In the genomic region with DNA sequence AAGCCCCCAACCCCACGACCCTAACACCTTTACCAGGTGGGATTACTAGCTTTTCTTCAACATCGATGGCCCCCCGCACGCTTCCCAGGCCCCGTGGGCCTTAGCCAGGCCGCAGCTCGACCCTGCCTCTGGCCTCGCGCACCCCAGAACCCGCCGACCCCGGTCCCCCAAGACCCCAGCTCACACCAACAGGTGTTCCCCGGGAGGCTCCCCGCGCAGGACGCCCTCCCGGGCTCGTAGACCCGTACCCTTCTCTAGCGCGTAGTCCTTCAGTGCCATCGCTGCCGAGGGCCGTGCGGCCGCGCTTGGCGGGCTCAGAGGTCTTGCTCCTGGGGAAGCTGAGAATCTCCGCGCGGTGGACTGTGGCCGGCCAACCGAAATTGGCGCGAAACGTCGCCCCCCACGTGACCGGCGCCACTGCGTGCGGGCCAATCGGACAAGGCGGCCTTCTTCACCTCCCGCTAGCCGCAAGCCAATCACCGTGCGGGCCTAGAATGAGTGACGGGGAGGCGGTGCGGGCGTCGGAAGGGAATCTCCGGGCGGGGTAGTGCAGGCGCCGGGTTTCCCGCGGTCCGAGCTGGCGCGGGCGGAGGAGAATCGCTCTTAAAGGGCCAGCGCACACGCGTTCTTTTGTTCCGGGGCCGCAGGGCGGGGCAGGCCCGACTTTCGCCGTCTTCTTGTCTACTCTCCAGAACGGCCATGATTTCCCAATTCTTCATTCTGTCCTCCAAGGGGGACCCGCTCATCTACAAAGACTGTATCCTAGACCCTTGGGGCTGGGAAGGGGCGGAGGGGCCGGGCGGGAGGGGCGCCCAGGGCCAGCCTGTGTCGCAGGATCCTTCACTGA, we compare ENCODE assay signal across 8 cellular contexts. TPM values are rescaled to one million over a fixed set of nuclear protein-coding genes. Genes with fewer than 3 reads are reported as not detected.
DNase-seq lines count a peak whose midpoint lies in the region; ATAC-seq lines count a peak whose summit lies in the region.

A gene with protein sequence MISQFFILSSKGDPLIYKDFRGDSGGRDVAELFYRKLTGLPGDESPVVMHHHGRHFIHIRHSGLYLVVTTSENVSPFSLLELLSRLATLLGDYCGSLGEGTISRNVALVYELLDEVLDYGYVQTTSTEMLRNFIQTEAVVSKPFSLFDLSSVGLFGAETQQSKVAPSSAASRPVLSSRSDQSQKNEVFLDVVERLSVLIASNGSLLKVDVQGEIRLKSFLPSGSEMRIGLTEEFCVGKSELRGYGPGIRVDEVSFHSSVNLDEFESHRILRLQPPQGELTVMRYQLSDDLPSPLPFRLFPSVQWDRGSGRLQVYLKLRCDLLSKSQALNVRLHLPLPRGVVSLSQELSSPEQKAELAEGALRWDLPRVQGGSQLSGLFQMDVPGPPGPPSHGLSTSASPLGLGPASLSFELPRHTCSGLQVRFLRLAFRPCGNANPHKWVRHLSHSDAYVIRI (plus strand): TSS at position 628 of the 847 bp plus-strand sequence. CDS start 72 bp downstream, at position 700.
A gene (minus strand): TSS at position 382 of the 847 bp plus-strand sequence. CDS start 103 bp downstream, at position 279.

- peaks cover 46% of the 10 kb centered on the region for H3K36me3 Mint-ChIP-seq in activated CD4-positive, alpha-beta T cell treated with anti-CD3 and anti-CD28 coated beads, Interleukin-2, amount 10 ng/mL, durations not matched to agents 7 days and 5 days (ENCODE audit: low read depth)

- no peaks in the 10 kb centered on the region for H3K27me3 Mint-ChIP-seq in activated CD4-positive, alpha-beta T cell treated with anti-CD3 and anti-CD28 coated beads, Interleukin-2, amount 10 ng/mL, durations not matched to agents 7 days and 5 days

- peaks cover 56% of the 10 kb centered on the region for H3K4me1 ChIP-seq in BLaER1

- H3K36me3 ChIP-seq in BLaER1 = peaks cover 74% of the 10 kb centered on the region

- H3K9me3 Mint-ChIP-seq in activated CD4-positive, alpha-beta T cell treated with anti-CD3 and anti-CD28 coated beads, Interleukin-2, amount 10 ng/mL, durations not matched to agents 7 days and 5 days = no peaks in the 10 kb centered on the region

- H3K27me3 ChIP-seq in BLaER1 = no peaks in the 10 kb centered on the region

- CTCF ChIA-PET in activated CD4-positive, alpha-beta T cell treated with anti-CD3 and anti-CD28 coated beads, Interleukin-2, amount 10 ng/mL, durations not matched to agents 7 days and 5 days (lab: Charles Lee) = interaction anchor here (0.6 to 3.8 kb wide), 14 partner anchors 11 to 111 kb away, joined by 3 to 26 read pairs (median 4); a partner anchor contains a TSS

- H3K4me1 Mint-ChIP-seq in activated CD4-positive, alpha-beta T cell treated with anti-CD3 and anti-CD28 coated beads, Interleukin-2, amount 10 ng/mL, durations not matched to agents 7 days and 5 days = peaks cover 45% of the 10 kb centered on the region

- H3K27ac Mint-ChIP-seq in activated CD4-positive, alpha-beta T cell treated with anti-CD3 and anti-CD28 coated beads, Interleukin-2, amount 10 ng/mL, durations not matched to agents 7 days and 5 days = peak within 1 kb of the TSS; percentile 93

- peaks cover 40% of the 10 kb centered on the region for H4K20me1 ChIP-seq in BLaER1

- H3K4me3 Mint-ChIP-seq in activated CD4-positive, alpha-beta T cell treated with anti-CD3 and anti-CD28 coated beads, Interleukin-2, amount 10 ng/mL, durations not matched to agents 7 days and 5 days = peak within 1 kb of the TSS; percentile 91

- H3K9me3 ChIP-seq in BLaER1 = no peaks in the 10 kb centered on the region

- ATAC-seq in GM19328 (IDR thresholded peaks at IDR 0.05; ENCODE audit: unreplicated experiment) (peak; percentile 80), HG03520 (IDR thresholded peaks at IDR 0.05; ENCODE audit: unreplicated experiment) (peak; percentile 75), left lobe of liver (peak; percentile 87)

- POLR2A ChIA-PET in activated CD4-positive, alpha-beta T cell treated with anti-CD3 and anti-CD28 coated beads, Interleukin-2, amount 10 ng/mL, durations not matched to agents 7 days and 5 days (lab: Charles Lee) = interaction anchor here (1.6 kb wide), 1 partner anchor 11 kb away, joined by 10 read pairs; no protein-coding TSS in a partner anchor

- peak within 1 kb of the TSS; percentile 87 for H3K4me2 ChIP-seq in BLaER1

- DNase-seq in NCI-H69 (lab: John Stamatoyannopoulos, UW) = peak; percentile 100
- peak; percentile 98 for DNase-seq in activated CD4-positive, alpha-beta T cell treated with anti-CD3 and anti-CD28 coated beads, Interleukin-2, amount 10 ng/mL, durations not matched to agents 7 days and 5 days
- peak; percentile 82 for DNase-seq in cortex of kidney (lab: John Stamatoyannopoulos, UW)
- DNase-seq in left lobe of liver (ENCODE audit: low spot score) = peak; percentile 99
- DNase-seq in stimulated activated CD4-positive, alpha-beta T cell treated with anti-CD3 and anti-CD28 coated beads, Interleukin-2, amount 100 ng/mL, for 4 hours (ENCODE audit: low read depth) = peak; percentile 91

- peak within 1 kb of the TSS; percentile 99 for H3K27ac ChIP-seq in BLaER1

- peak within 1 kb of the TSS; percentile 91 for H3K4me3 ChIP-seq in BLaER1

- peak within 1 kb of the TSS; percentile 99 for H3K9ac ChIP-seq in BLaER1

RNA-seq across cellular contexts. Expression of the first gene that starts in this region (rescaled TPM):
- total RNA-seq in activated CD4-positive, alpha-beta T cell treated with anti-CD3 and anti-CD28 coated beads, Interleukin-2, amount 10 ng/mL, durations not matched to agents 7 days and 5 days = 10 to 100 TPM; 13.1 to 14.1 TPM
- 4.5 TPM for total RNA-seq in left lobe of liver

RNA-seq across cellular contexts. Expression of the second gene that starts in this region (rescaled TPM):
- 100 to 1,000 TPM; 292 to 321 TPM for total RNA-seq in activated CD4-positive, alpha-beta T cell treated with anti-CD3 and anti-CD28 coated beads, Interleukin-2, amount 10 ng/mL, durations not matched to agents 7 days and 5 days
- total RNA-seq in left lobe of liver = 17.7 TPM

Comparison
In these comparisons a context has a peak if more than half of its experiments do, and no peak if none do; other contexts are left out.
1. Peak in every context shown above with its lines: DNase-seq, ATAC-seq, H3K4me3 ChIP-seq and H3K27ac ChIP-seq.
2. RNA of the second gene that starts in this region (total RNA-seq): 292 to 321 TPM in activated CD4-positive, alpha-beta T cell treated with anti-CD3 and anti-CD28 coated beads, Interleukin-2, amount 10 ng/mL, durations not matched to agents 7 days and 5 days; 17.7 TPM in left lobe of liver (single experiment); every median in the first group is over 10 times any median in the second.